In the genomic region with DNA sequence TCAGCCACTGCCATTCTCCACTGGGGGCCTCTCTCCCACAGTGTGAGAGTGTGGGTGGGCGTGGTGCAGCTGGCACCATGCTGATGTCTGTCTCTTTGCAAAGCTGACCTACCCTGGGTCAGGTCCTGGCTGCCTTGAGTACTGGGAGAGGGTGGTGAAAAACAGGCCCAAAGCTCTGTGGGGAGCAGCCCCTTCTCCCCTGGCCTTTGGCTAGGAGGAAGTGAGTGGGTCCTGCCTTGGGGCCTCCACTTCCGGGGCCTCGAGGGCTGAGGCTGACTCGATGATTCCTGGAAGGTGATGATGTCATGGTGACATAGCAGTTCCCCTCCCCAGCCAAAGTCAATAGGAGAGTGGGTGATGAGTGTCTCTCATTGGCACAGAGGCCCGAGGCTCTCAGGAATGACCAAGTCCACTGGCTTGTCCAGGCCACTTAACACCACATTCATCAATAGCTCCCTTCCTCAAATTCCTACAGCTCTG, we compare ENCODE assay signal across 1 cellular context.
TF ChIP-seq lines count a peak whose summit lies in the region.

No MANE protein-coding gene starts in this region.

TF ChIP-seq in GM23338, 12 proteins besides CTCF, POLR2A, EP300 and RAD21 (continued from another document):
- TF ChIP-seq, protein P1, sequence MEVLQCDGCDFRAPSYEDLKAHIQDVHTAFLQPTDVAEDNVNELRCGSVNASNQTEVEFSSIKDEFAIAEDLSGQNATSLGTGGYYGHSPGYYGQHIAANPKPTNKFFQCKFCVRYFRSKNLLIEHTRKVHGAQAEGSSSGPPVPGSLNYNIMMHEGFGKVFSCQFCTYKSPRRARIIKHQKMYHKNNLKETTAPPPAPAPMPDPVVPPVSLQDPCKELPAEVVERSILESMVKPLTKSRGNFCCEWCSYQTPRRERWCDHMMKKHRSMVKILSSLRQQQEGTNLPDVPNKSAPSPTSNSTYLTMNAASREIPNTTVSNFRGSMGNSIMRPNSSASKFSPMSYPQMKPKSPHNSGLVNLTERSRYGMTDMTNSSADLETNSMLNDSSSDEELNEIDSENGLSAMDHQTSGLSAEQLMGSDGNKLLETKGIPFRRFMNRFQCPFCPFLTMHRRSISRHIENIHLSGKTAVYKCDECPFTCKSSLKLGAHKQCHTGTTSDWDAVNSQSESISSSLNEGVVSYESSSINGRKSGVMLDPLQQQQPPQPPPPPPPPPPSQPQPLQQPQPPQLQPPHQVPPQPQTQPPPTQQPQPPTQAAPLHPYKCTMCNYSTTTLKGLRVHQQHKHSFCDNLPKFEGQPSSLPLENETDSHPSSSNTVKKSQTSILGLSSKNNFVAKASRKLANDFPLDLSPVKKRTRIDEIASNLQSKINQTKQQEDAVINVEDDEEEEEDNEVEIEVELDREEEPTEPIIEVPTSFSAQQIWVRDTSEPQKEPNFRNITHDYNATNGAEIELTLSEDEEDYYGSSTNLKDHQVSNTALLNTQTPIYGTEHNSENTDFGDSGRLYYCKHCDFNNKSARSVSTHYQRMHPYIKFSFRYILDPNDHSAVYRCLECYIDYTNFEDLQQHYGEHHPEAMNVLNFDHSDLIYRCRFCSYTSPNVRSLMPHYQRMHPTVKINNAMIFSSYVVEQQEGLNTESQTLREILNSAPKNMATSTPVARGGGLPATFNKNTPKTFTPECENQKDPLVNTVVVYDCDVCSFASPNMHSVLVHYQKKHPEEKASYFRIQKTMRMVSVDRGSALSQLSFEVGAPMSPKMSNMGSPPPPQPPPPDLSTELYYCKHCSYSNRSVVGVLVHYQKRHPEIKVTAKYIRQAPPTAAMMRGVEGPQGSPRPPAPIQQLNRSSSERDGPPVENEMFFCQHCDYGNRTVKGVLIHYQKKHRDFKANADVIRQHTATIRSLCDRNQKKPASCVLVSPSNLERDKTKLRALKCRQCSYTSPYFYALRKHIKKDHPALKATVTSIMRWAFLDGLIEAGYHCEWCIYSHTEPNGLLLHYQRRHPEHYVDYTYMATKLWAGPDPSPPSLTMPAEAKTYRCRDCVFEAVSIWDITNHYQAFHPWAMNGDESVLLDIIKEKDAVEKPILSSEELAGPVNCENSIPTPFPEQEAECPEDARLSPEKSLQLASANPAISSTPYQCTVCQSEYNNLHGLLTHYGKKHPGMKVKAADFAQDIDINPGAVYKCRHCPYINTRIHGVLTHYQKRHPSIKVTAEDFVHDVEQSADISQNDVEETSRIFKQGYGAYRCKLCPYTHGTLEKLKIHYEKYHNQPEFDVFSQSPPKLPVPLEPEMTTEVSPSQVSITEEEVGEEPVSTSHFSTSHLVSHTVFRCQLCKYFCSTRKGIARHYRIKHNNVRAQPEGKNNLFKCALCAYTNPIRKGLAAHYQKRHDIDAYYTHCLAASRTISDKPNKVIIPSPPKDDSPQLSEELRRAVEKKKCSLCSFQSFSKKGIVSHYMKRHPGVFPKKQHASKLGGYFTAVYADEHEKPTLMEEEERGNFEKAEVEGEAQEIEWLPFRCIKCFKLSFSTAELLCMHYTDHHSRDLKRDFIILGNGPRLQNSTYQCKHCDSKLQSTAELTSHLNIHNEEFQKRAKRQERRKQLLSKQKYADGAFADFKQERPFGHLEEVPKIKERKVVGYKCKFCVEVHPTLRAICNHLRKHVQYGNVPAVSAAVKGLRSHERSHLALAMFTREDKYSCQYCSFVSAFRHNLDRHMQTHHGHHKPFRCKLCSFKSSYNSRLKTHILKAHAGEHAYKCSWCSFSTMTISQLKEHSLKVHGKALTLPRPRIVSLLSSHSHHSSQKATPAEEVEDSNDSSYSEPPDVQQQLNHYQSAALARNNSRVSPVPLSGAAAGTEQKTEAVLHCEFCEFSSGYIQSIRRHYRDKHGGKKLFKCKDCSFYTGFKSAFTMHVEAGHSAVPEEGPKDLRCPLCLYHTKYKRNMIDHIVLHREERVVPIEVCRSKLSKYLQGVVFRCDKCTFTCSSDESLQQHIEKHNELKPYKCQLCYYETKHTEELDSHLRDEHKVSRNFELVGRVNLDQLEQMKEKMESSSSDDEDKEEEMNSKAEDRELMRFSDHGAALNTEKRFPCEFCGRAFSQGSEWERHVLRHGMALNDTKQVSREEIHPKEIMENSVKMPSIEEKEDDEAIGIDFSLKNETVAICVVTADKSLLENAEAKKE (CRISPR knock-in tag; IDR thresholded peaks at IDR 0.05): no peak
- no peak for TF ChIP-seq EZH2 (IDR thresholded peaks at IDR 0.05; ENCODE audit: low read depth, unreplicated experiment)
